22 cellular contexts compared by ENCODE assay signal in the genomic region with DNA sequence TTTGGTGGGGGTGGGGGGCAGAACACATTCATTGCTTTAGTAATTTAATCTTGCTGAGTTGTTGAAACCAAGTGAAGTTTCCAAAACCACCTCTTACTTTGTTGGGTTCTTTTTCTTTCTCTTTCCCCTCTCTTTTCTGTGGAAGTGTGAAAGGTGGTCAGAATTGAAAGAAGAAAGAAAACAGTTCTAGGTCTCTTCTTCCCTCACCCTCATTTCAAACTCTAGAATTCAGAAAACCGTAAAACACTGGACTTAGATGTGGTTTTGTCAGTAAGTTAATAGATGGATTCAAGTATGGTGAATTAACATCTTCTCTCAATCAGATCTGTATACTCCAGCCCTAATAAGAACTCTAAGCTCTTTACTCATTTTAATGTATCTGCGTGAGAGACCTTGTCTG. TPM values are rescaled to one million over a fixed set of nuclear protein-coding genes. Genes with fewer than 3 reads are reported as not detected.
DNase-seq lines count a peak whose midpoint lies in the region; ATAC-seq, FAIRE-seq and TF ChIP-seq lines count a peak whose summit lies in the region.
"Had no signal": no experiment of that assay in that cellular context is flagged by ENCODE, and none has a peak within 500 bp of the region (broad histone marks: within the 10 kb centered on the region; RNA-seq: fewer than 3 reads in every experiment).

No MANE protein-coding gene starts in this region.

- peak overlapping the region; percentile 45; the same call in 1 of the 2 replicates for H3K27ac ChIP-seq in KMS-11

- H3K9me3 Mint-ChIP-seq in stimulated activated naive CD8-positive, alpha-beta T cell treated with anti-CD3 and anti-CD28 coated beads, Interleukin-15, amount 100 ng/mL, for 72 hours = no peaks in the 10 kb centered on the region
- H3K9me3 Mint-ChIP-seq in activated T-helper 17 cell treated with anti-CD3 and anti-CD28 coated beads, Interleukin-2, amount 50 U/mL, for 72 hours = no peaks in the 10 kb centered on the region
- H3K9me3 Mint-ChIP-seq: GM23338 had no signal

- FAIRE-seq in D721Med (lab: Jason Lieb, UNC) = no peak
- FAIRE-seq: A204.1, GM12892, GM18507, H54 had no signal

- no peaks in the 10 kb centered on the region for H3K36me3 ChIP-seq in KMS-11 (ENCODE audit: insufficient read depth)
- H3K36me3 ChIP-seq: BE2C had no signal

- H3K36me3 Mint-ChIP-seq in activated T-helper 17 cell treated with anti-CD3 and anti-CD28 coated beads, Interleukin-2, amount 50 U/mL, for 72 hours (ENCODE audit: low read depth) = no peaks in the 10 kb centered on the region
- H3K36me3 Mint-ChIP-seq: CD4-positive, CD25-positive, alpha-beta regulatory T cell had no signal

- H3K27me3 Mint-ChIP-seq in stimulated activated naive CD8-positive, alpha-beta T cell treated with anti-CD3 and anti-CD28 coated beads, Interleukin-15, amount 100 ng/mL, for 72 hours = no peaks in the 10 kb centered on the region
- H3K27me3 Mint-ChIP-seq in activated T-helper 17 cell treated with anti-CD3 and anti-CD28 coated beads, Interleukin-2, amount 50 U/mL, for 72 hours = no peaks in the 10 kb centered on the region

- H3K4me1 ChIP-seq in KMS-11 (ENCODE audit: low read depth, poor library complexity, severe bottlenecking) = peaks cover 26% of the 10 kb centered on the region
- H3K4me1 ChIP-seq: BE2C, Caco-2 had no signal

- H2AFZ ChIP-seq in KMS-11 (ENCODE audit: low read depth) = no peak overlapping the region
- H2AFZ ChIP-seq: GM23338 had no signal

- H3K4me3 Mint-ChIP-seq in stimulated activated naive CD8-positive, alpha-beta T cell treated with anti-CD3 and anti-CD28 coated beads, Interleukin-15, amount 100 ng/mL, for 72 hours = no peak overlapping the region
- H3K4me3 Mint-ChIP-seq in activated T-helper 17 cell treated with anti-CD3 and anti-CD28 coated beads, Interleukin-2, amount 50 U/mL, for 72 hours = no peak overlapping the region
- H3K4me3 Mint-ChIP-seq: CD4-positive, CD25-positive, alpha-beta regulatory T cell; GM23338 had no signal

- H3K27me3 ChIP-seq in KMS-11 (ENCODE audit: insufficient read depth, low read depth) = no peaks in the 10 kb centered on the region
- H3K27me3 ChIP-seq: BE2C had no signal

- no peak for DNase-seq in stimulated activated naive CD8-positive, alpha-beta T cell treated with anti-CD3 and anti-CD28 coated beads, Interleukin-15, amount 100 ng/mL, for 72 hours
- no peak for DNase-seq in stimulated activated naive CD8-positive, alpha-beta T cell treated with anti-CD3 and anti-CD28 coated beads, Interleukin-15, Interleukin-2, amounts not matched to agents 100 U/mL and 50 U/mL, for 24 hours
- DNase-seq in amniotic stem cell (lab: John Stamatoyannopoulos, UW) = no peak
- DNase-seq in hypothalamus (lab: John Stamatoyannopoulos, UW) = no peak
- no peak for DNase-seq in D721Med (ENCODE audit: insufficient read length, low spot score)
- DNase-seq: ACHN; BE2C; C1 segment of cervical spinal cord; Caco-2; CD4-positive, CD25-positive, alpha-beta regulatory T cell; DMS153; DMS79; GDM1; HCEC 1CT had no signal

- H3K79me2 ChIP-seq in KMS-11 (ENCODE audit: insufficient read depth, low read depth) = no peaks in the 10 kb centered on the region

- peak; percentile 80 for ATAC-seq in stimulated activated naive CD8-positive, alpha-beta T cell treated with anti-CD3 and anti-CD28 coated beads, Interleukin-15, amount 100 ng/mL, for 72 hours
- no peak for ATAC-seq in stimulated activated naive CD8-positive, alpha-beta T cell treated with anti-CD3 and anti-CD28 coated beads, Interleukin-15, Interleukin-2, amounts not matched to agents 100 U/mL and 50 U/mL, for 24 hours
- ATAC-seq in activated T-helper 17 cell treated with anti-CD3 and anti-CD28 coated beads, Interleukin-2, amount 50 U/mL, for 72 hours (replicated peaks) = peak; percentile 65
- ATAC-seq: GM23338 had no signal

- peaks cover 16% of the 10 kb centered on the region for H3K4me1 Mint-ChIP-seq in stimulated activated naive CD8-positive, alpha-beta T cell treated with anti-CD3 and anti-CD28 coated beads, Interleukin-15, amount 100 ng/mL, for 72 hours
- no peaks in the 10 kb centered on the region for H3K4me1 Mint-ChIP-seq in activated T-helper 17 cell treated with anti-CD3 and anti-CD28 coated beads, Interleukin-2, amount 50 U/mL, for 72 hours
- H3K4me1 Mint-ChIP-seq: CD4-positive, CD25-positive, alpha-beta regulatory T cell; GM23338 had no signal

- TF ChIP-seq CTCF in KMS-11 (conservative IDR thresholded peaks at IDR 0.05; ENCODE audit: low read depth, low read length) = no peak
- TF ChIP-seq CTCF in D721Med (IDR thresholded peaks at IDR 0.05; ENCODE audit: insufficient read depth, missing control alignments) = no peak

- H3K4me2 ChIP-seq in KMS-11 = peak overlapping the region; percentile 57
- H3K4me2 ChIP-seq: GM23338 had no signal

- H3K27ac Mint-ChIP-seq in stimulated activated naive CD8-positive, alpha-beta T cell treated with anti-CD3 and anti-CD28 coated beads, Interleukin-15, amount 100 ng/mL, for 72 hours = no peak overlapping the region
- H3K27ac Mint-ChIP-seq in activated T-helper 17 cell treated with anti-CD3 and anti-CD28 coated beads, Interleukin-2, amount 50 U/mL, for 72 hours = no peak overlapping the region
- H3K27ac Mint-ChIP-seq: CD4-positive, CD25-positive, alpha-beta regulatory T cell; GM23338 had no signal

- no peak overlapping the region for H3K4me3 ChIP-seq in KMS-11 (IDR thresholded peaks at IDR 0.05; ENCODE audit: insufficient read depth, low read depth, low read length)
- H3K4me3 ChIP-seq: GM23338 had no signal

- H3K9ac ChIP-seq in KMS-11 = no peak overlapping the region

- H4K20me1 ChIP-seq in KMS-11 (ENCODE audit: insufficient read depth) = no peaks in the 10 kb centered on the region

RNA-seq across cellular contexts. Expression of gene PLP1, which starts 23.7 kb away (rescaled TPM):
- total RNA-seq in activated T-helper 17 cell treated with anti-CD3 and anti-CD28 coated beads, Interleukin-2, amount 50 U/mL, for 72 hours = not detected
- total RNA-seq: CD4-positive, CD25-positive, alpha-beta regulatory T cell; HT-29 had no signal

RNA-seq across cellular contexts. Expression of gene RAB9B, which starts 31.7 kb away (rescaled TPM):
- total RNA-seq in activated T-helper 17 cell treated with anti-CD3 and anti-CD28 coated beads, Interleukin-2, amount 50 U/mL, for 72 hours = 1 to 10 TPM in 1 of 2 donors, under 1 TPM in 1; 0.86 to 1.3 TPM
- total RNA-seq: HT-29 had no signal
